ENCODE assay signal across 8 cellular contexts in genomic region chr6:108115598-108116058, GRCh38. TPM values are rescaled to one million over a fixed set of nuclear protein-coding genes. Genes with fewer than 3 reads are reported as not detected.
DNase-seq lines count a peak whose midpoint lies in the region; ATAC-seq and TF ChIP-seq lines count a peak whose summit lies in the region.

No MANE protein-coding gene starts in this region.

- peaks cover 10 to 11% of the 10 kb centered on the region in 2 donors for H3K36me3 Mint-ChIP-seq in activated naive CD4-positive, alpha-beta T cell treated with anti-CD3 and anti-CD28 coated beads, Interleukin-2, amount 50 U/mL, for 72 hours

- H3K27ac ChIP-seq in tibial nerve = no peak overlapping the region

- H3K4me3 ChIP-seq in astrocyte of the spinal cord (ENCODE audit: low read depth, low read length) (peak overlapping the region; percentile 42), tibial nerve (peak overlapping the region in 2 of 4 donors; percentile 12 to 48)

- TF ChIP-seq POLR2A in tibial nerve (IDR thresholded peaks at IDR 0.05) = no peak

- H3K27ac Mint-ChIP-seq in activated naive CD4-positive, alpha-beta T cell treated with anti-CD3 and anti-CD28 coated beads, Interleukin-2, amount 50 U/mL, for 72 hours = no peak overlapping the region

- H3K4me1 ChIP-seq in tibial nerve = peaks cover 0 to 69% (median 46%) of the 10 kb centered on the region in 4 donors

- peaks cover 0 to 77% of the 10 kb centered on the region in 2 donors for H3K27me3 ChIP-seq in tibial nerve

- TF ChIP-seq CTCF in astrocyte of the spinal cord (IDR thresholded peaks at IDR 0.05; ENCODE audit: low read depth, low read length) (peak; percentile 50), tibial nerve (IDR thresholded peaks at IDR 0.05) (peak in 3 of 5 experiments; percentile 7 to 36 (median 11))

- no peaks in the 10 kb centered on the region for H3K9me3 Mint-ChIP-seq in activated naive CD4-positive, alpha-beta T cell treated with anti-CD3 and anti-CD28 coated beads, Interleukin-2, amount 50 U/mL, for 72 hours

- in situ Hi-C loops in astrocyte of the spinal cord (cut with HindIII; ENCODE audit: low sequenced_read_pairs) = no loop called here

- ATAC-seq in activated naive CD4-positive, alpha-beta T cell treated with anti-CD3 and anti-CD28 coated beads, Interleukin-2, amount 50 U/mL, for 72 hours = peak; percentile 3 to 32
- ATAC-seq in HG03159 (IDR thresholded peaks at IDR 0.05; ENCODE audit: unreplicated experiment) = no peak
- ATAC-seq in HG03571 (IDR thresholded peaks at IDR 0.05; ENCODE audit: unreplicated experiment) = no peak

- peak in 1 of 2 donors; percentile 16 for DNase-seq in activated naive CD4-positive, alpha-beta T cell treated with anti-CD3 and anti-CD28 coated beads, Interleukin-2, amount 50 U/mL, for 72 hours (ENCODE audit: low spot score in 2 of 2)
- no peak for DNase-seq in activated naive CD4-positive, alpha-beta T cell (lab: John Stamatoyannopoulos, UW)
- DNase-seq in NCI-H146 treated with DMSO at 0.1 percent for 48 hours (lab: John Stamatoyannopoulos, UW; ENCODE audit: unreplicated experiment) (peak; percentile 8), astrocyte of the spinal cord (ENCODE audit: low read depth, low spot score) (no peak), left kidney (ENCODE audit: low read depth, low spot score) (peak; percentile 73), tibial nerve (ENCODE audit: low spot score in 2 of 2) (no peak)

- WGBS in tibial nerve, 2 donors = 10 to 12% methylated on average over 19 to 20 of the region's 20 CpGs

- H3K36me3 ChIP-seq in tibial nerve = no peaks in the 10 kb centered on the region

- no peak for TF ChIP-seq EP300 in tibial nerve (IDR thresholded peaks at IDR 0.05)

- no peaks in the 10 kb centered on the region for H3K9me3 ChIP-seq in tibial nerve

RNA-seq across cellular contexts. Expression of gene OSTM1, which starts 41.1 kb away (rescaled TPM):
- 10 to 100 TPM in 1 of 2 donors, 1 to 10 TPM in 1; 5.4 to 22.2 TPM for total RNA-seq in activated naive CD4-positive, alpha-beta T cell treated with anti-CD3 and anti-CD28 coated beads, Interleukin-2, amount 50 U/mL, for 72 hours
- 100 to 1,000 TPM in 2 of 4 donors, 10 to 100 TPM in 2; 49.8 to 136 (median 96.0) TPM for total RNA-seq in tibial nerve

RNA-seq across cellular contexts. Expression of gene NR2E1, which starts 50.2 kb away (rescaled TPM):
- not detected for total RNA-seq in activated naive CD4-positive, alpha-beta T cell treated with anti-CD3 and anti-CD28 coated beads, Interleukin-2, amount 50 U/mL, for 72 hours
- total RNA-seq in tibial nerve = not detected

Comparison
In these comparisons a context has a peak if more than half of its experiments do, and no peak if none do; other contexts are left out.
1. ATAC-seq: peak in activated naive CD4-positive, alpha-beta T cell treated with anti-CD3 and anti-CD28 coated beads, Interleukin-2, amount 50 U/mL, for 72 hours (2 of 2); none in HG03159 (single experiment) and HG03571 (single experiment).
2. DNase-seq: peak in NCI-H146 treated with DMSO at 0.1 percent for 48 hours (single experiment) and left kidney (single experiment); none in activated naive CD4-positive, alpha-beta T cell (0 of 4), astrocyte of the spinal cord (single experiment) and tibial nerve (0 of 2).